ENCODE assay signal across 12 cellular contexts in genomic region chr16:19131809-19132777, GRCh38. TPM values are rescaled to one million over a fixed set of nuclear protein-coding genes. Genes with fewer than 3 reads are reported as not detected.
DNase-seq lines count a peak whose midpoint lies in the region; ATAC-seq and TF ChIP-seq lines count a peak whose summit lies in the region.
"Had no signal": no experiment of that assay in that cellular context is flagged by ENCODE, and none has a peak within 500 bp of the region (broad histone marks: within the 10 kb centered on the region; RNA-seq: fewer than 3 reads in every experiment).

No MANE protein-coding gene starts in this region.

- TF ChIP-seq CTCF in neural crest cell (conservative IDR thresholded peaks at IDR 0.05) (no peak), Caco-2 (IDR thresholded peaks at IDR 0.05; ENCODE audit: insufficient read depth in 1 of 2, low read depth in 1 of 2, low read length in 1 of 2, severe bottlenecking in 1 of 2, unreplicated experiment in 1 of 2) (no peak)

- H3K4me1 Mint-ChIP-seq in neural crest cell = peaks cover 32% of the 10 kb centered on the region
- H3K4me1 Mint-ChIP-seq in Caco-2 (ENCODE audit: low read depth, unreplicated experiment) = peaks cover 11% of the 10 kb centered on the region

- peaks cover 16% of the 10 kb centered on the region for H3K4me1 ChIP-seq in Caco-2

- intact Hi-C loops in left colon (cut with DNase I, micrococcal nuclease) = no loop called here
- intact Hi-C loops in Caco-2 (cut with micrococcal nuclease; ENCODE audit: unreplicated experiment) = no loop called here

- peaks cover under 1% of the 10 kb centered on the region for H3K9me3 Mint-ChIP-seq in neural crest cell
- H3K9me3 Mint-ChIP-seq in Caco-2 (ENCODE audit: unreplicated experiment) = no peaks in the 10 kb centered on the region

- DNase-seq in A172 (ENCODE audit: low spot score) = peak; percentile 42
- peak; percentile 51 for DNase-seq in M059J (ENCODE audit: low read depth)
- DNase-seq in neural crest cell (ENCODE audit: low read depth, low spot score) = no peak
- DNase-seq in OCI-M2 (lab: John Stamatoyannopoulos, UW; ENCODE audit: unreplicated experiment) = no peak
- DNase-seq in left colon = no peak
- no peak for DNase-seq in Caco-2
- DNase-seq: CD4-positive, CD25-positive, alpha-beta regulatory T cell; NCI-H1048; stimulated activated CD4-positive, alpha-beta T cell treated with anti-CD3 and anti-CD28 coated beads, Interleukin-2, amount 100 ng/mL, for 48 hours had no signal

- no peak overlapping the region for H3K4me3 Mint-ChIP-seq in neural crest cell
- H3K4me3 Mint-ChIP-seq in Caco-2 (ENCODE audit: unreplicated experiment) = no peak overlapping the region
- H3K4me3 Mint-ChIP-seq: CD4-positive, CD25-positive, alpha-beta regulatory T cell; WTC11 had no signal

- no TSS peak for BruUV-seq in Caco-2 (replicated peaks; lab: Mats Ljungman, UMichigan)

- POLR2A ChIA-PET in Caco-2 (lab: Charles Lee) = no interaction called here

- H3K4me3 ChIP-seq in Caco-2 (ENCODE audit: low read depth, low read length) = no peak overlapping the region

- ATAC-seq in esophagus mucosa (peak; percentile 17), GM21786 (IDR thresholded peaks at IDR 0.05; ENCODE audit: unreplicated experiment) (no peak), left colon (no peak)

- H3K9me3 ChIP-seq in Caco-2 = no peaks in the 10 kb centered on the region

- H3K27me3 ChIP-seq in Caco-2 (replicated peaks; ENCODE audit: control insufficient read depth, insufficient read depth, low read length) = no peaks in the 10 kb centered on the region

- CTCF ChIA-PET in Caco-2 (lab: Charles Lee) = no interaction called here

- H3K27ac Mint-ChIP-seq in neural crest cell (ENCODE audit: unreplicated experiment) (peak overlapping the region; percentile 90), Caco-2 (ENCODE audit: unreplicated experiment) (no peak overlapping the region)
- H3K27ac Mint-ChIP-seq: CD4-positive, CD25-positive, alpha-beta regulatory T cell had no signal

- H3K27me3 Mint-ChIP-seq in neural crest cell (ENCODE audit: low read depth) (no peaks in the 10 kb centered on the region), Caco-2 (ENCODE audit: insufficient read depth, unreplicated experiment) (no peaks in the 10 kb centered on the region)
- H3K27me3 Mint-ChIP-seq: CD4-positive, CD25-positive, alpha-beta regulatory T cell had no signal

- no peaks in the 10 kb centered on the region for H3K36me3 ChIP-seq in Caco-2 (ENCODE audit: control insufficient read depth, insufficient read depth, low read length)

- H3K36me3 Mint-ChIP-seq in neural crest cell (ENCODE audit: low read depth) (peaks cover 2% of the 10 kb centered on the region), Caco-2 (ENCODE audit: insufficient read depth, unreplicated experiment) (no peaks in the 10 kb centered on the region)
- H3K36me3 Mint-ChIP-seq: CD4-positive, CD25-positive, alpha-beta regulatory T cell had no signal

RNA-seq across cellular contexts. Expression of gene ITPRIPL2, which starts 18.3 kb away (rescaled TPM):
- total RNA-seq in A172 (2014; rRNA removed; shearing (Covaris generic)) = 24.1 and 30.8 TPM in 2 replicates
- 7.3 and 13.8 TPM in 2 replicates for total RNA-seq in M059J (2014; rRNA removed; shearing (Covaris generic))
- 29.2 TPM for total RNA-seq in esophagus mucosa
- 20.2 and 21.8 TPM in 2 replicates for total RNA-seq in neural crest cell
- total RNA-seq in left colon = 10 to 100 TPM; 40.4 to 42.7 TPM
- 24.5 TPM in 2 replicates for total RNA-seq in Caco-2 (2022)

RNA-seq across cellular contexts. Expression of gene SYT17, which starts 35.9 kb away (rescaled TPM):
- 0.55 and 1.3 TPM in 2 replicates for total RNA-seq in A172 (2014; rRNA removed; shearing (Covaris generic))
- 0.39 and 0.81 TPM in 2 replicates for total RNA-seq in M059J (2014; rRNA removed; shearing (Covaris generic))
- 2.0 TPM for total RNA-seq in esophagus mucosa
- total RNA-seq in neural crest cell = 3.1 and 3.6 TPM in 2 replicates
- 1 to 10 TPM; 8.4 to 9.1 TPM for total RNA-seq in left colon
- 4.2 and 4.6 TPM in 2 replicates for total RNA-seq in Caco-2 (2022)
- total RNA-seq: CD4-positive, CD25-positive, alpha-beta regulatory T cell had no signal

Comparison
In these comparisons a context has a peak if more than half of its experiments do, and no peak if none do; other contexts are left out.
1. DNase-seq: peak in A172 (single experiment) and M059J (single experiment); none in neural crest cell (single experiment), OCI-M2 (single experiment), left colon (0 of 2) and Caco-2 (0 of 2).